17 cellular contexts compared by ENCODE assay signal in genomic region chr16:3076577-3076976, GRCh38. TPM values are rescaled to one million over a fixed set of nuclear protein-coding genes. Genes with fewer than 3 reads are reported as not detected.
DNase-seq lines count a peak whose midpoint lies in the region; ATAC-seq and TF ChIP-seq lines count a peak whose summit lies in the region.
"Had no signal": no experiment of that assay in that cellular context is flagged by ENCODE, and none has a peak within 500 bp of the region (broad histone marks: within the 10 kb centered on the region; RNA-seq: fewer than 3 reads in every experiment).

No MANE protein-coding gene starts in this region.

- no peak overlapping the region for H3K9ac ChIP-seq in colonic mucosa (ENCODE audit: low read depth in 2 of 2, low read length in 2 of 2)

- no peaks in the 10 kb centered on the region for H3K27me3 Mint-ChIP-seq in activated naive CD4-positive, alpha-beta T cell treated with anti-CD3 and anti-CD28 coated beads, Interleukin-2, amount 10 ng/mL, durations not matched to agents 7 days and 5 days

- WGBS in thymus, result 30% methylated on average over 6 of the region's 6 CpGs

- peaks cover 0 to 4% (median 0%) of the 10 kb centered on the region in 4 donors for H3K9me3 ChIP-seq in Peyer's patch
- H3K9me3 ChIP-seq in colonic mucosa, result no peaks in the 10 kb centered on the region
- H3K9me3 ChIP-seq in thymus (ENCODE audit: control insufficient read depth), result peaks cover 1% of the 10 kb centered on the region

- H3K4me1 ChIP-seq in Peyer's patch (peaks cover 0 to 42% (median 19%) of the 10 kb centered on the region in 4 donors), colonic mucosa (no peaks in the 10 kb centered on the region), thymus (ENCODE audit: control insufficient read depth, insufficient read depth, low read length) (peaks cover 41% of the 10 kb centered on the region)

- no peak for TF ChIP-seq CTCF in Peyer's patch (IDR thresholded peaks at IDR 0.05)
- no peak for TF ChIP-seq CTCF in colonic mucosa (IDR thresholded peaks at IDR 0.05)

- H3K36me3 Mint-ChIP-seq in activated naive CD4-positive, alpha-beta T cell treated with anti-CD3 and anti-CD28 coated beads, Interleukin-2, amount 10 ng/mL, durations not matched to agents 7 days and 5 days, result peaks cover 40% of the 10 kb centered on the region

- TF ChIP-seq POLR2A in Peyer's patch (IDR thresholded peaks at IDR 0.05), result no peak

- peak overlapping the region; percentile 100 for H3K27ac Mint-ChIP-seq in activated naive CD4-positive, alpha-beta T cell treated with anti-CD3 and anti-CD28 coated beads, Interleukin-2, amount 10 ng/mL, durations not matched to agents 7 days and 5 days
- H3K27ac Mint-ChIP-seq: endodermal cell, HFFc6 had no signal

- H3K36me3 ChIP-seq in Peyer's patch (no peaks in the 10 kb centered on the region), colonic mucosa (no peaks in the 10 kb centered on the region), thymus (ENCODE audit: control insufficient read depth, insufficient read depth) (no peaks in the 10 kb centered on the region)

- peak overlapping the region in 1 of 4 donors; percentile 22 for H3K4me3 ChIP-seq in Peyer's patch
- no peak overlapping the region for H3K4me3 ChIP-seq in colonic mucosa
- peak overlapping the region; percentile 35 for H3K4me3 ChIP-seq in thymus (ENCODE audit: low read length)
- H3K4me3 ChIP-seq: PC-9 had no signal

- no peak for ATAC-seq in GM18517 (IDR thresholded peaks at IDR 0.05; ENCODE audit: unreplicated experiment)

- H3K27ac ChIP-seq in Peyer's patch (peak overlapping the region; percentile 70 to 81 (median 78)), colonic mucosa (peak overlapping the region; percentile 47), thymus (ENCODE audit: low read depth) (peak overlapping the region; percentile 99)
- H3K27ac ChIP-seq: PC-9 had no signal

- H3K27me3 ChIP-seq in Peyer's patch (no peaks in the 10 kb centered on the region), colonic mucosa (no peaks in the 10 kb centered on the region), thymus (ENCODE audit: control insufficient read depth, insufficient read depth) (no peaks in the 10 kb centered on the region)

- intact Hi-C loops in colonic mucosa (cut with DNase I), result no loop called here

- H3K9me3 Mint-ChIP-seq in activated naive CD4-positive, alpha-beta T cell treated with anti-CD3 and anti-CD28 coated beads, Interleukin-2, amount 10 ng/mL, durations not matched to agents 7 days and 5 days, result peaks cover 17% of the 10 kb centered on the region
- H3K9me3 Mint-ChIP-seq: HFFc6 had no signal

- peaks cover 87% of the 10 kb centered on the region for H3K4me1 Mint-ChIP-seq in activated naive CD4-positive, alpha-beta T cell treated with anti-CD3 and anti-CD28 coated beads, Interleukin-2, amount 10 ng/mL, durations not matched to agents 7 days and 5 days

- no peak for DNase-seq in activated naive CD4-positive, alpha-beta T cell treated with anti-CD3 and anti-CD28 coated beads, Interleukin-2, amount 10 ng/mL, durations not matched to agents 7 days and 5 days
- DNase-seq in activated naive CD4-positive, alpha-beta T cell treated with anti-CD3 and anti-CD28 coated beads, Interleukin-2, amount 50 U/mL, for 16 hours, result no peak
- DNase-seq in Peyer's patch (peak in 1 of 3 donors; percentile 47), colonic mucosa (no peak), NCI-H524 treated with DMSO at 0.1 percent for 48 hours (lab: John Stamatoyannopoulos, UW) (no peak), GF-D8 (lab: John Stamatoyannopoulos, UW) (no peak)
- DNase-seq: activated CD4-positive, alpha-beta T cell treated with anti-CD3 and anti-CD28 coated beads for 1 hour; DMS153; endodermal cell; HFFc6; NCI-H1694; NCI-H510A; PC-9 had no signal

- peak overlapping the region; percentile 74 for H3K4me3 Mint-ChIP-seq in activated naive CD4-positive, alpha-beta T cell treated with anti-CD3 and anti-CD28 coated beads, Interleukin-2, amount 10 ng/mL, durations not matched to agents 7 days and 5 days
- H3K4me3 Mint-ChIP-seq: endodermal cell, HFFc6 had no signal

- CTCF ChIA-PET in activated naive CD4-positive, alpha-beta T cell treated with anti-CD3 and anti-CD28 coated beads, Interleukin-2, amount 10 ng/mL, durations not matched to agents 7 days and 5 days (lab: Charles Lee), result interaction anchor here (0.9 to 4.9 kb wide), 7 partner anchors 11 to 54 kb away, joined by 3 to 29 read pairs (median 7); no protein-coding TSS in a partner anchor

RNA-seq across cellular contexts. Expression of gene IL32, which starts 11.1 kb away (rescaled TPM):
- total RNA-seq in Peyer's patch (100 to 1,000 TPM in 3 of 4 donors, 10 to 100 TPM in 1; 93.3 to 676 (median 590) TPM), colonic mucosa (100 to 1,000 TPM; 256 to 329 TPM)
- polyA plus RNA-seq in thymus, result 343 TPM

RNA-seq across cellular contexts. Expression of gene ZSCAN10, which starts 22.5 kb away (rescaled TPM):
- total RNA-seq in Peyer's patch, result not detected
- total RNA-seq in colonic mucosa, result under 1 TPM in 1 of 2 donors, not detected in 1; 0.86 TPM
- polyA plus RNA-seq in thymus, result 0.11 TPM
- total RNA-seq: fibroblast of villous mesenchyme, HFFc6, osteoblast, PC-9 had no signal

RNA-seq across cellular contexts. Expression of gene MMP25, which starts 30.2 kb away (rescaled TPM):
- total RNA-seq in Peyer's patch (1 to 10 TPM in 3 of 4 donors, not detected in 1; 1.4 to 3.3 (median 2.4) TPM), colonic mucosa (under 1 TPM; 0.44 to 0.88 TPM)
- 2.9 TPM for polyA plus RNA-seq in thymus

RNA-seq across cellular contexts. Expression of gene ZNF205, which starts 35.8 kb away (rescaled TPM):
- total RNA-seq in Peyer's patch (10 to 100 TPM in 3 of 4 donors, 1 to 10 TPM in 1; 5.0 to 24.6 (median 16.2) TPM), colonic mucosa (10 to 100 TPM in 1 of 2 donors, 1 to 10 TPM in 1; 9.9 to 10.5 TPM)
- 9.3 TPM for polyA plus RNA-seq in thymus

RNA-seq across cellular contexts. Expression of gene BICDL2, which starts 39.8 kb away (rescaled TPM):
- total RNA-seq in Peyer's patch (100 to 1,000 TPM in 2 of 4 donors, 10 to 100 TPM in 2; 44.6 to 126 (median 93.8) TPM), colonic mucosa (10 to 100 TPM; 56.6 to 83.9 TPM)
- polyA plus RNA-seq in thymus, result 6.0 TPM
- total RNA-seq: HFFc6, osteoblast had no signal

Comparison
In these comparisons a context has a peak if more than half of its experiments do, and no peak if none do; other contexts are left out.
1. H3K27ac ChIP-seq: peak in every context shown above with its lines; median percentile 99 in thymus; 78 in Peyer's patch; 47 in colonic mucosa.